Comparison of ENCODE assay signal across 9 cellular contexts in the genomic region with DNA sequence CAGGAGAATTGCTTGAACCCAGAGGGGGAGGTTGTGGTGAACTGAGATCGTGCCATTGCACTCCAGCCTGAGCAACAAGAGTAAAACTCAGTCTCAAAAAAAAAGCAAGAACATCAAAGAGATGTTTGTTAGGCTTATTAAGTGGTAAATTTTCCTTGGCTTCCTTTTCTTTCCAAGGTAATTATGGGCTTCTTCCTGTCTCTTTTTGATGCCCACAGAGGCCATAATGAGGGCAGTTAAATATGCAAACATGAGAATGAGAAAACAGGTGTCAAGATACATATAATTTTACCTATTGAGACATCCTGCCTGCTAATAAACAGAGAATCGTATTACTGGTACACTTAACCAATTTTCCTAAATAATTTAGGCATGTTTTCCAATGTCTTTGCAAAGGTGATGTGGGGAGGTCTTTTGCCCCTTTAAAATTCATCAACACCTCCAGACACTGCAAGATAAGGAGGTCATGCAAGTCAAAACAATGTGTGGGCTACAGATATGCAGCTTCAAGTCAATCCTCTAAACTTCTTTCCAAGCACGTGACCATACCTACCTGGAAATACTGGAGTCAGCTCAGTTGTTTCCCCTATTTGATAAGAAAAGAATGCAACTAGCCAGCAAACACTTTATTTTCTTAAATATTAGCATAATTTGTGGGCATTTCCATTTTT. TPM values are rescaled to one million over a fixed set of nuclear protein-coding genes. Genes with fewer than 3 reads are reported as not detected.
DNase-seq lines count a peak whose midpoint lies in the region; ATAC-seq and TF ChIP-seq lines count a peak whose summit lies in the region.
"Had no signal": no experiment of that assay in that cellular context is flagged by ENCODE, and none has a peak within 500 bp of the region (broad histone marks: within the 10 kb centered on the region; RNA-seq: fewer than 3 reads in every experiment).

No MANE protein-coding gene starts in this region.

- H3K4me1 Mint-ChIP-seq in activated naive CD8-positive, alpha-beta T cell (ENCODE audit: low read depth), result peaks cover 65% of the 10 kb centered on the region
- H3K4me1 Mint-ChIP-seq in naive thymus-derived CD8-positive, alpha-beta T cell, result peaks cover 35 to 61% (median 53%) of the 10 kb centered on the region in 4 donors

- DNase-seq in NCI-H146 (lab: John Stamatoyannopoulos, UW), result peak; percentile 0
- no peak for DNase-seq in NCI-H146 treated with DMSO at 0.1 percent for 48 hours (lab: John Stamatoyannopoulos, UW; ENCODE audit: unreplicated experiment)
- no peak for DNase-seq in naive thymus-derived CD8-positive, alpha-beta T cell
- no peak for DNase-seq in effector CD4-positive, alpha-beta T cell
- DNase-seq in ascending aorta (ENCODE audit: low spot score in 2 of 2), result no peak
- DNase-seq: stimulated activated CD4-positive, alpha-beta T cell treated with anti-CD3 and anti-CD28 coated beads, Interleukin-15, amount 100 ng/mL, for 24 hours had no signal

- no peak overlapping the region; the same call in 1 of the 2 replicates for H3K9ac ChIP-seq in KMS-11

- H3K27ac ChIP-seq in KMS-11 (no peak overlapping the region), ascending aorta (no peak overlapping the region)

- H3K36me3 Mint-ChIP-seq in activated naive CD8-positive, alpha-beta T cell, result peaks cover 12% of the 10 kb centered on the region
- H3K36me3 Mint-ChIP-seq in naive thymus-derived CD8-positive, alpha-beta T cell, result peaks cover 0 to 4% (median 2%) of the 10 kb centered on the region in 3 donors

- H3K4me3 ChIP-seq in KMS-11 (IDR thresholded peaks at IDR 0.05; ENCODE audit: insufficient read depth, low read depth, low read length), result no peak overlapping the region
- no peak overlapping the region for H3K4me3 ChIP-seq in ascending aorta

- peak overlapping the region; percentile 92 for H3K4me3 Mint-ChIP-seq in activated naive CD8-positive, alpha-beta T cell
- peak overlapping the region; percentile 26 to 84 (median 65) for H3K4me3 Mint-ChIP-seq in naive thymus-derived CD8-positive, alpha-beta T cell

- no peak for TF ChIP-seq CTCF in KMS-11 (conservative IDR thresholded peaks at IDR 0.05; ENCODE audit: low read depth, low read length)
- no peak for TF ChIP-seq CTCF in ascending aorta (IDR thresholded peaks at IDR 0.05)

- H3K27me3 Mint-ChIP-seq in activated naive CD8-positive, alpha-beta T cell, result no peaks in the 10 kb centered on the region
- H3K27me3 Mint-ChIP-seq in naive thymus-derived CD8-positive, alpha-beta T cell, result no peaks in the 10 kb centered on the region

- no peak overlapping the region for H2AFZ ChIP-seq in KMS-11 (ENCODE audit: low read depth)

- H3K9me3 ChIP-seq in ascending aorta, result no peaks in the 10 kb centered on the region

- POLR2A ChIA-PET in naive thymus-derived CD8-positive, alpha-beta T cell (lab: Charles Lee), result no interaction called here

- H3K79me2 ChIP-seq in KMS-11 (ENCODE audit: insufficient read depth, low read depth), result peaks cover 25% of the 10 kb centered on the region

- H3K9me3 Mint-ChIP-seq in activated naive CD8-positive, alpha-beta T cell (ENCODE audit: low read depth), result no peaks in the 10 kb centered on the region
- H3K9me3 Mint-ChIP-seq in naive thymus-derived CD8-positive, alpha-beta T cell, result no peaks in the 10 kb centered on the region

- no peaks in the 10 kb centered on the region for H4K20me1 ChIP-seq in KMS-11 (ENCODE audit: insufficient read depth)

- H3K27me3 ChIP-seq in KMS-11 (ENCODE audit: insufficient read depth, low read depth), result no peaks in the 10 kb centered on the region
- H3K27me3 ChIP-seq in ascending aorta, result no peaks in the 10 kb centered on the region

- peak overlapping the region; percentile 90 for H3K4me2 ChIP-seq in KMS-11

- intact Hi-C loops in ascending aorta (cut with DNase I), result no loop called here

- no peak for ATAC-seq in naive thymus-derived CD8-positive, alpha-beta T cell
- ATAC-seq in GM18907 (IDR thresholded peaks at IDR 0.05; ENCODE audit: unreplicated experiment), result no peak

- H3K36me3 ChIP-seq in KMS-11 (ENCODE audit: insufficient read depth) (no peaks in the 10 kb centered on the region), ascending aorta (no peaks in the 10 kb centered on the region)

- H3K4me1 ChIP-seq in KMS-11 (ENCODE audit: low read depth, poor library complexity, severe bottlenecking) (peaks cover 19% of the 10 kb centered on the region), ascending aorta (peaks cover 0 to 3% of the 10 kb centered on the region in 2 donors)

- no peak overlapping the region for H3K27ac Mint-ChIP-seq in activated naive CD8-positive, alpha-beta T cell
- peak overlapping the region in 2 of 10 donors; percentile 18 to 43 for H3K27ac Mint-ChIP-seq in naive thymus-derived CD8-positive, alpha-beta T cell

RNA-seq across cellular contexts. Expression of gene SLC39A8, which starts 2.7 kb away (rescaled TPM):
- total RNA-seq in naive thymus-derived CD8-positive, alpha-beta T cell, result 10 to 100 TPM; 13.1 to 13.7 TPM
- polyA plus RNA-seq in naive thymus-derived CD8-positive, alpha-beta T cell, result 10 to 100 TPM; 32.8 to 39.4 (median 35.2) TPM
- 17.1 TPM for total RNA-seq in ascending aorta
